ENCODE assay signal across 1 cellular context in the genomic region with DNA sequence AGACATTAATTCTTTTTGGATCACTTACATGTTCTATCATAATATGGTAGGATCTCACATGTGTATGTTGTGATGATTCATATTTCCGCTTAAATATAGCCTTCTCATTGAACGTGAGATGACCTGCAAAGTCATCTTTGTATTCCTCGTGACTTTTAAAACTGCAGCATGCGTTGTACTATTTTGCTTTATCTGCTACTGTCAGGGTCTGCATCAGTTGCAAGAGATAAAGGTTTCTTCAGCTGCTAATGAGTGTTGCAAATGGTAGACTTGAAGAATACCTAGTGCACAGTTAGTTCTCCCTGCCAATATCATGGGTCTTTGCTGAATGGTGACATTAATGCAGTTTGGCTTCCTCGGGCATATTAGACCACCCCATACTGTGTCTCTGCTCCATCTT.
TF ChIP-seq lines count a peak whose summit lies in the region.

No MANE protein-coding gene starts in this region.

TF ChIP-seq in K562, 482 proteins besides CTCF, POLR2A, EP300 and RAD21 (continued from another document):
- TF ChIP-seq, protein P1, sequence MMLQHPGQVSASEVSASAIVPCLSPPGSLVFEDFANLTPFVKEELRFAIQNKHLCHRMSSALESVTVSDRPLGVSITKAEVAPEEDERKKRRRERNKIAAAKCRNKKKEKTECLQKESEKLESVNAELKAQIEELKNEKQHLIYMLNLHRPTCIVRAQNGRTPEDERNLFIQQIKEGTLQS (IDR thresholded peaks at IDR 0.05): peak; percentile 79
- TF ChIP-seq, protein P1 (CRISPR knock-in tag; conservative IDR thresholded peaks at IDR 0.05): no peak
- TF ChIP-seq ELF1 (tag; IDR thresholded peaks at IDR 0.05): peak; percentile 37; the same call in 1 of the 2 replicates
- TF ChIP-seq SOX6 (IDR thresholded peaks at IDR 0.05): peak; percentile 87
- TF ChIP-seq, protein P2, sequence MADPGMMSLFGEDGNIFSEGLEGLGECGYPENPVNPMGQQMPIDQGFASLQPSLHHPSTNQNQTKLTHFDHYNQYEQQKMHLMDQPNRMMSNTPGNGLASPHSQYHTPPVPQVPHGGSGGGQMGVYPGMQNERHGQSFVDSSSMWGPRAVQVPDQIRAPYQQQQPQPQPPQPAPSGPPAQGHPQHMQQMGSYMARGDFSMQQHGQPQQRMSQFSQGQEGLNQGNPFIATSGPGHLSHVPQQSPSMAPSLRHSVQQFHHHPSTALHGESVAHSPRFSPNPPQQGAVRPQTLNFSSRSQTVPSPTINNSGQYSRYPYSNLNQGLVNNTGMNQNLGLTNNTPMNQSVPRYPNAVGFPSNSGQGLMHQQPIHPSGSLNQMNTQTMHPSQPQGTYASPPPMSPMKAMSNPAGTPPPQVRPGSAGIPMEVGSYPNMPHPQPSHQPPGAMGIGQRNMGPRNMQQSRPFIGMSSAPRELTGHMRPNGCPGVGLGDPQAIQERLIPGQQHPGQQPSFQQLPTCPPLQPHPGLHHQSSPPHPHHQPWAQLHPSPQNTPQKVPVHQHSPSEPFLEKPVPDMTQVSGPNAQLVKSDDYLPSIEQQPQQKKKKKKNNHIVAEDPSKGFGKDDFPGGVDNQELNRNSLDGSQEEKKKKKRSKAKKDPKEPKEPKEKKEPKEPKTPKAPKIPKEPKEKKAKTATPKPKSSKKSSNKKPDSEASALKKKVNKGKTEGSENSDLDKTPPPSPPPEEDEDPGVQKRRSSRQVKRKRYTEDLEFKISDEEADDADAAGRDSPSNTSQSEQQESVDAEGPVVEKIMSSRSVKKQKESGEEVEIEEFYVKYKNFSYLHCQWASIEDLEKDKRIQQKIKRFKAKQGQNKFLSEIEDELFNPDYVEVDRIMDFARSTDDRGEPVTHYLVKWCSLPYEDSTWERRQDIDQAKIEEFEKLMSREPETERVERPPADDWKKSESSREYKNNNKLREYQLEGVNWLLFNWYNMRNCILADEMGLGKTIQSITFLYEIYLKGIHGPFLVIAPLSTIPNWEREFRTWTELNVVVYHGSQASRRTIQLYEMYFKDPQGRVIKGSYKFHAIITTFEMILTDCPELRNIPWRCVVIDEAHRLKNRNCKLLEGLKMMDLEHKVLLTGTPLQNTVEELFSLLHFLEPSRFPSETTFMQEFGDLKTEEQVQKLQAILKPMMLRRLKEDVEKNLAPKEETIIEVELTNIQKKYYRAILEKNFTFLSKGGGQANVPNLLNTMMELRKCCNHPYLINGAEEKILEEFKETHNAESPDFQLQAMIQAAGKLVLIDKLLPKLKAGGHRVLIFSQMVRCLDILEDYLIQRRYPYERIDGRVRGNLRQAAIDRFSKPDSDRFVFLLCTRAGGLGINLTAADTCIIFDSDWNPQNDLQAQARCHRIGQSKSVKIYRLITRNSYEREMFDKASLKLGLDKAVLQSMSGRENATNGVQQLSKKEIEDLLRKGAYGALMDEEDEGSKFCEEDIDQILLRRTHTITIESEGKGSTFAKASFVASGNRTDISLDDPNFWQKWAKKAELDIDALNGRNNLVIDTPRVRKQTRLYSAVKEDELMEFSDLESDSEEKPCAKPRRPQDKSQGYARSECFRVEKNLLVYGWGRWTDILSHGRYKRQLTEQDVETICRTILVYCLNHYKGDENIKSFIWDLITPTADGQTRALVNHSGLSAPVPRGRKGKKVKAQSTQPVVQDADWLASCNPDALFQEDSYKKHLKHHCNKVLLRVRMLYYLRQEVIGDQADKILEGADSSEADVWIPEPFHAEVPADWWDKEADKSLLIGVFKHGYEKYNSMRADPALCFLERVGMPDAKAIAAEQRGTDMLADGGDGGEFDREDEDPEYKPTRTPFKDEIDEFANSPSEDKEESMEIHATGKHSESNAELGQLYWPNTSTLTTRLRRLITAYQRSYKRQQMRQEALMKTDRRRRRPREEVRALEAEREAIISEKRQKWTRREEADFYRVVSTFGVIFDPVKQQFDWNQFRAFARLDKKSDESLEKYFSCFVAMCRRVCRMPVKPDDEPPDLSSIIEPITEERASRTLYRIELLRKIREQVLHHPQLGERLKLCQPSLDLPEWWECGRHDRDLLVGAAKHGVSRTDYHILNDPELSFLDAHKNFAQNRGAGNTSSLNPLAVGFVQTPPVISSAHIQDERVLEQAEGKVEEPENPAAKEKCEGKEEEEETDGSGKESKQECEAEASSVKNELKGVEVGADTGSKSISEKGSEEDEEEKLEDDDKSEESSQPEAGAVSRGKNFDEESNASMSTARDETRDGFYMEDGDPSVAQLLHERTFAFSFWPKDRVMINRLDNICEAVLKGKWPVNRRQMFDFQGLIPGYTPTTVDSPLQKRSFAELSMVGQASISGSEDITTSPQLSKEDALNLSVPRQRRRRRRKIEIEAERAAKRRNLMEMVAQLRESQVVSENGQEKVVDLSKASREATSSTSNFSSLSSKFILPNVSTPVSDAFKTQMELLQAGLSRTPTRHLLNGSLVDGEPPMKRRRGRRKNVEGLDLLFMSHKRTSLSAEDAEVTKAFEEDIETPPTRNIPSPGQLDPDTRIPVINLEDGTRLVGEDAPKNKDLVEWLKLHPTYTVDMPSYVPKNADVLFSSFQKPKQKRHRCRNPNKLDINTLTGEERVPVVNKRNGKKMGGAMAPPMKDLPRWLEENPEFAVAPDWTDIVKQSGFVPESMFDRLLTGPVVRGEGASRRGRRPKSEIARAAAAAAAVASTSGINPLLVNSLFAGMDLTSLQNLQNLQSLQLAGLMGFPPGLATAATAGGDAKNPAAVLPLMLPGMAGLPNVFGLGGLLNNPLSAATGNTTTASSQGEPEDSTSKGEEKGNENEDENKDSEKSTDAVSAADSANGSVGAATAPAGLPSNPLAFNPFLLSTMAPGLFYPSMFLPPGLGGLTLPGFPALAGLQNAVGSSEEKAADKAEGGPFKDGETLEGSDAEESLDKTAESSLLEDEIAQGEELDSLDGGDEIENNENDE (IDR thresholded peaks at IDR 0.05; ENCODE audit: low read depth, low read length): no peak
- peak; percentile 86 for TF ChIP-seq MYBL2 (IDR thresholded peaks at IDR 0.05; ENCODE audit: low read depth)
- TF ChIP-seq MYBL2 (CRISPR knock-in tag; IDR thresholded peaks at IDR 0.05; ENCODE audit: borderline replicate concordance): no peak
- TF ChIP-seq, protein P3, sequence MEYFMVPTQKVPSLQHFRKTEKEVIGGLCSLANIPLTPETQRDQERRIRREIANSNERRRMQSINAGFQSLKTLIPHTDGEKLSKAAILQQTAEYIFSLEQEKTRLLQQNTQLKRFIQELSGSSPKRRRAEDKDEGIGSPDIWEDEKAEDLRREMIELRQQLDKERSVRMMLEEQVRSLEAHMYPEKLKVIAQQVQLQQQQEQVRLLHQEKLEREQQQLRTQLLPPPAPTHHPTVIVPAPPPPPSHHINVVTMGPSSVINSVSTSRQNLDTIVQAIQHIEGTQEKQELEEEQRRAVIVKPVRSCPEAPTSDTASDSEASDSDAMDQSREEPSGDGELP (CRISPR knock-in tag; IDR thresholded peaks at IDR 0.05; ENCODE audit: borderline replicate concordance): no peak
- TF ChIP-seq, protein P4, sequence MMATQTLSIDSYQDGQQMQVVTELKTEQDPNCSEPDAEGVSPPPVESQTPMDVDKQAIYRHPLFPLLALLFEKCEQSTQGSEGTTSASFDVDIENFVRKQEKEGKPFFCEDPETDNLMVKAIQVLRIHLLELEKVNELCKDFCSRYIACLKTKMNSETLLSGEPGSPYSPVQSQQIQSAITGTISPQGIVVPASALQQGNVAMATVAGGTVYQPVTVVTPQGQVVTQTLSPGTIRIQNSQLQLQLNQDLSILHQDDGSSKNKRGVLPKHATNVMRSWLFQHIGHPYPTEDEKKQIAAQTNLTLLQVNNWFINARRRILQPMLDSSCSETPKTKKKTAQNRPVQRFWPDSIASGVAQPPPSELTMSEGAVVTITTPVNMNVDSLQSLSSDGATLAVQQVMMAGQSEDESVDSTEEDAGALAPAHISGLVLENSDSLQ (IDR thresholded peaks at IDR 0.05): 0 out of 2 replicates have a peak, but pooled peaks have one; percentile 21
- TF ChIP-seq TGIF2 (CRISPR knock-in tag; IDR thresholded peaks at IDR 0.05): no peak
- TF ChIP-seq, protein P5, sequence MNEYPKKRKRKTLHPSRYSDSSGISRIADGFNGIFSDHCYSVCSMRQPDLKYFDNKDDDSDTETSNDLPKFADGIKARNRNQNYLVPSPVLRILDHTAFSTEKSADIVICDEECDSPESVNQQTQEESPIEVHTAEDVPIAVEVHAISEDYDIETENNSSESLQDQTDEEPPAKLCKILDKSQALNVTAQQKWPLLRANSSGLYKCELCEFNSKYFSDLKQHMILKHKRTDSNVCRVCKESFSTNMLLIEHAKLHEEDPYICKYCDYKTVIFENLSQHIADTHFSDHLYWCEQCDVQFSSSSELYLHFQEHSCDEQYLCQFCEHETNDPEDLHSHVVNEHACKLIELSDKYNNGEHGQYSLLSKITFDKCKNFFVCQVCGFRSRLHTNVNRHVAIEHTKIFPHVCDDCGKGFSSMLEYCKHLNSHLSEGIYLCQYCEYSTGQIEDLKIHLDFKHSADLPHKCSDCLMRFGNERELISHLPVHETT (CRISPR knock-in tag; conservative IDR thresholded peaks at IDR 0.05 in 1 of 2, IDR thresholded peaks at IDR 0.05 in 1 of 2): peak in 1 of 2 experiments; percentile 77; a peak in 2 of 4 replicates
- TF ChIP-seq, protein P6, sequence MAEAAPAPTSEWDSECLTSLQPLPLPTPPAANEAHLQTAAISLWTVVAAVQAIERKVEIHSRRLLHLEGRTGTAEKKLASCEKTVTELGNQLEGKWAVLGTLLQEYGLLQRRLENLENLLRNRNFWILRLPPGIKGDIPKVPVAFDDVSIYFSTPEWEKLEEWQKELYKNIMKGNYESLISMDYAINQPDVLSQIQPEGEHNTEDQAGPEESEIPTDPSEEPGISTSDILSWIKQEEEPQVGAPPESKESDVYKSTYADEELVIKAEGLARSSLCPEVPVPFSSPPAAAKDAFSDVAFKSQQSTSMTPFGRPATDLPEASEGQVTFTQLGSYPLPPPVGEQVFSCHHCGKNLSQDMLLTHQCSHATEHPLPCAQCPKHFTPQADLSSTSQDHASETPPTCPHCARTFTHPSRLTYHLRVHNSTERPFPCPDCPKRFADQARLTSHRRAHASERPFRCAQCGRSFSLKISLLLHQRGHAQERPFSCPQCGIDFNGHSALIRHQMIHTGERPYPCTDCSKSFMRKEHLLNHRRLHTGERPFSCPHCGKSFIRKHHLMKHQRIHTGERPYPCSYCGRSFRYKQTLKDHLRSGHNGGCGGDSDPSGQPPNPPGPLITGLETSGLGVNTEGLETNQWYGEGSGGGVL (CRISPR knock-in tag; IDR thresholded peaks at IDR 0.05): no peak
- no peak for TF ChIP-seq HOXB6 (CRISPR knock-in tag; IDR thresholded peaks at IDR 0.05; ENCODE audit: borderline replicate concordance)
- peak; percentile 55; the same call in 1 of the 2 replicates for TF ChIP-seq GATA2 (CRISPR knock-in tag; IDR thresholded peaks at IDR 0.05)
- TF ChIP-seq, protein P7, sequence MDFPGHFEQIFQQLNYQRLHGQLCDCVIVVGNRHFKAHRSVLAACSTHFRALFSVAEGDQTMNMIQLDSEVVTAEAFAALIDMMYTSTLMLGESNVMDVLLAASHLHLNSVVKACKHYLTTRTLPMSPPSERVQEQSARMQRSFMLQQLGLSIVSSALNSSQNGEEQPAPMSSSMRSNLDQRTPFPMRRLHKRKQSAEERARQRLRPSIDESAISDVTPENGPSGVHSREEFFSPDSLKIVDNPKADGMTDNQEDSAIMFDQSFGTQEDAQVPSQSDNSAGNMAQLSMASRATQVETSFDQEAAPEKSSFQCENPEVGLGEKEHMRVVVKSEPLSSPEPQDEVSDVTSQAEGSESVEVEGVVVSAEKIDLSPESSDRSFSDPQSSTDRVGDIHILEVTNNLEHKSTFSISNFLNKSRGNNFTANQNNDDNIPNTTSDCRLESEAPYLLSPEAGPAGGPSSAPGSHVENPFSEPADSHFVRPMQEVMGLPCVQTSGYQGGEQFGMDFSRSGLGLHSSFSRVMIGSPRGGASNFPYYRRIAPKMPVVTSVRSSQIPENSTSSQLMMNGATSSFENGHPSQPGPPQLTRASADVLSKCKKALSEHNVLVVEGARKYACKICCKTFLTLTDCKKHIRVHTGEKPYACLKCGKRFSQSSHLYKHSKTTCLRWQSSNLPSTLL (IDR thresholded peaks at IDR 0.05): no peak
